ENCODE assay signal across 1 cellular context in genomic region chr2:37324536-37324785, GRCh38.
TF ChIP-seq lines count a peak whose summit lies in the region.

No MANE protein-coding gene starts in this region.

TF ChIP-seq in HepG2, 621 proteins besides CTCF, POLR2A, EP300 and RAD21 (continued from another document and continues in another):
- TF ChIP-seq ZNF383 (CRISPR knock-in tag; IDR thresholded peaks at IDR 0.05; ENCODE audit: borderline replicate concordance), result no peak
- no peak for TF ChIP-seq ZBTB39 (CRISPR knock-in tag; IDR thresholded peaks at IDR 0.05)
- no peak for TF ChIP-seq ZNF12 (CRISPR knock-in tag; IDR thresholded peaks at IDR 0.05)
- no peak for TF ChIP-seq SRSF9 (IDR thresholded peaks at IDR 0.05; ENCODE audit: borderline replicate concordance, insufficient read depth, low read depth, low read length, poor library complexity, severe bottlenecking)
- no peak for TF ChIP-seq ZNF737 (CRISPR knock-in tag; IDR thresholded peaks at IDR 0.05; ENCODE audit: borderline replicate concordance)
- no peak for TF ChIP-seq TFE3 (CRISPR knock-in tag; IDR thresholded peaks at IDR 0.05)
- no peak for TF ChIP-seq ZNF564 (CRISPR knock-in tag; IDR thresholded peaks at IDR 0.05)
- TF ChIP-seq ZNF816 (CRISPR knock-in tag; IDR thresholded peaks at IDR 0.05; ENCODE audit: borderline replicate concordance), result no peak
- TF ChIP-seq ZNF224 (CRISPR knock-in tag; IDR thresholded peaks at IDR 0.05), result no peak
- no peak for TF ChIP-seq ZHX2 (IDR thresholded peaks at IDR 0.05; ENCODE audit: low read depth)
- TF ChIP-seq ZHX2 (CRISPR knock-in tag; IDR thresholded peaks at IDR 0.05; ENCODE audit: borderline replicate concordance), result no peak
- no peak for TF ChIP-seq SMC3 (IDR thresholded peaks at IDR 0.05; ENCODE audit: low read length)
- TF ChIP-seq REPIN1 (CRISPR knock-in tag; IDR thresholded peaks at IDR 0.05; ENCODE audit: borderline replicate concordance, low read depth), result no peak; the same call in 1 of the 2 replicates
- peak; percentile 88 for TF ChIP-seq MAX (IDR thresholded peaks at IDR 0.05)
- TF ChIP-seq ISL2 (CRISPR knock-in tag; IDR thresholded peaks at IDR 0.05), result no peak
- no peak for TF ChIP-seq GPBP1L1 (CRISPR knock-in tag; IDR thresholded peaks at IDR 0.05)
- TF ChIP-seq ZC3H13 (CRISPR knock-in tag; IDR thresholded peaks at IDR 0.05), result no peak
- no peak for TF ChIP-seq JUN (CRISPR knock-in tag; IDR thresholded peaks at IDR 0.05)
- TF ChIP-seq ZNF674 (CRISPR knock-in tag; IDR thresholded peaks at IDR 0.05; ENCODE audit: low read depth), result no peak
- no peak for TF ChIP-seq YEATS2 (CRISPR knock-in tag; IDR thresholded peaks at IDR 0.05; ENCODE audit: borderline replicate concordance)
- no peak for TF ChIP-seq ZBTB46 (CRISPR knock-in tag; IDR thresholded peaks at IDR 0.05; ENCODE audit: borderline replicate concordance)
- TF ChIP-seq TEAD2 (CRISPR knock-in tag; IDR thresholded peaks at IDR 0.05), result no peak
- TF ChIP-seq MAFG (CRISPR knock-in tag; IDR thresholded peaks at IDR 0.05), result no peak
- TF ChIP-seq PRDM10 (CRISPR knock-in tag; IDR thresholded peaks at IDR 0.05; ENCODE audit: low read depth), result no peak
- 0 out of 2 replicates have a peak, but pooled peaks have one; percentile 31 for TF ChIP-seq ZSCAN30 (CRISPR knock-in tag; IDR thresholded peaks at IDR 0.05)
- no peak for TF ChIP-seq ZNF660 (CRISPR knock-in tag; IDR thresholded peaks at IDR 0.05; ENCODE audit: borderline replicate concordance, low read depth)
- TF ChIP-seq KAT7 (CRISPR knock-in tag; IDR thresholded peaks at IDR 0.05; ENCODE audit: borderline replicate concordance), result no peak
- no peak for TF ChIP-seq ZNF772 (CRISPR knock-in tag; IDR thresholded peaks at IDR 0.05)
- TF ChIP-seq ZNF30 (CRISPR knock-in tag; IDR thresholded peaks at IDR 0.05), result 0 out of 2 replicates have a peak, but pooled peaks have one; percentile 46
- TF ChIP-seq ZMYM4 (CRISPR knock-in tag; IDR thresholded peaks at IDR 0.05), result no peak
- no peak for TF ChIP-seq NPAS2 (CRISPR knock-in tag; IDR thresholded peaks at IDR 0.05; ENCODE audit: borderline replicate concordance)
- no peak for TF ChIP-seq MTF1 (CRISPR knock-in tag; IDR thresholded peaks at IDR 0.05)
- no peak for TF ChIP-seq PAF1 (CRISPR knock-in tag; IDR thresholded peaks at IDR 0.05)
- no peak for TF ChIP-seq ZFX (CRISPR knock-in tag; IDR thresholded peaks at IDR 0.05; ENCODE audit: low read depth)
- no peak for TF ChIP-seq JUNB (CRISPR knock-in tag; IDR thresholded peaks at IDR 0.05; ENCODE audit: borderline replicate concordance)
- no peak for TF ChIP-seq ZNF503 (CRISPR knock-in tag; IDR thresholded peaks at IDR 0.05)
- TF ChIP-seq CHD4 (IDR thresholded peaks at IDR 0.05; ENCODE audit: borderline replicate concordance, low read length), result no peak
- TF ChIP-seq SNAPC2 (CRISPR knock-in tag; IDR thresholded peaks at IDR 0.05), result no peak
- no peak for TF ChIP-seq TEAD3 (CRISPR knock-in tag; optimal IDR thresholded peaks at IDR 0.05; ENCODE audit: borderline replicate concordance)
- no peak for TF ChIP-seq NKX3-1 (CRISPR knock-in tag; IDR thresholded peaks at IDR 0.05)
- TF ChIP-seq ZNF282 (IDR thresholded peaks at IDR 0.05; ENCODE audit: partially characterized antibody), result no peak
- no peak for TF ChIP-seq ZNF451 (CRISPR knock-in tag; IDR thresholded peaks at IDR 0.05)
- TF ChIP-seq AKAP8 (CRISPR knock-in tag; IDR thresholded peaks at IDR 0.05), result 0 out of 2 replicates have a peak, but pooled peaks have one; percentile 8
- no peak for TF ChIP-seq KDM2A (CRISPR knock-in tag; IDR thresholded peaks at IDR 0.05; ENCODE audit: borderline replicate concordance, low read depth)
- no peak for TF ChIP-seq NR2F2 (IDR thresholded peaks at IDR 0.05; ENCODE audit: borderline replicate concordance, low read depth)
- TF ChIP-seq ZSCAN31 (CRISPR knock-in tag; IDR thresholded peaks at IDR 0.05; ENCODE audit: low read depth), result no peak
